21 cellular contexts compared by ENCODE assay signal in the genomic region with DNA sequence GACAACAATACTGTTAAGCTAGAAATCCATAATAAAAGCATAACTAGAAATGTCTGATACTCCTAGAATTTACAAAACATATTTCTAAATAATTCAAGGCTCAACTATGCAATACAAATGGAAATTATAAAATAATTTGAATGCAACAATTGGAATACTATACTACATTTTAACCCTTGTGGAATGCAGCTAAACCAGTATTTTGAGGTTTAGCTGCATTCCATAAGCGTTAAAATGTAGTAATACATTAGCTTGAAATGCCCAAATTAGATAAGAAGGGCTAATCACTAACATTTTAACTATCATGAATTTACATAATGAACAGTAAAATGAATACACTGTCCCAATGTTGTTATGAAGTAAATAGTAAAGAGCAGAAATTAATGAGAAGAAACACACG.
"Had no signal": no experiment of that assay in that cellular context is flagged by ENCODE, and none has a peak within 500 bp of the region (broad histone marks: within the 10 kb centered on the region; RNA-seq: fewer than 3 reads in every experiment).

No MANE protein-coding gene starts in this region.

- H3K4me2 ChIP-seq: neural progenitor cell had no signal

- H3K27ac ChIP-seq: esophagus squamous epithelium, neural progenitor cell, parathyroid adenoma, prostate gland, right lobe of liver, suprapubic skin, tibial artery, upper lobe of left lung, uterus had no signal

- H3K4me3 ChIP-seq: esophagus squamous epithelium, neural progenitor cell, prostate gland, right lobe of liver, suprapubic skin, tibial artery, upper lobe of left lung, uterus had no signal

- H3K79me2 ChIP-seq: parathyroid adenoma had no signal

- DNase-seq: effector memory CD4-positive, alpha-beta T cell; esophagus squamous epithelium; foreskin fibroblast; immature natural killer cell; midbrain; nucleus accumbens; retina; right lobe of liver; stimulated activated CD4-positive, alpha-beta T cell treated with anti-CD3 and anti-CD28 coated beads, Interleukin-4, amount 100 ng/mL, for 1 hour; stimulated activated CD8-positive, alpha-beta memory T cell treated with anti-CD3 and anti-CD28 coated beads, Interleukin-4, amount 100 ng/mL, for 48 hours; stimulated activated naive CD8-positive, alpha-beta T cell treated with anti-CD3 and anti-CD28 coated beads, Interleukin-15, Interleukin-2, amounts not matched to agents 100 U/mL and 50 U/mL, for 24 hours; tibial artery; upper lobe of left lung; uterus had no signal

- H3K9ac ChIP-seq: neural progenitor cell, parathyroid adenoma had no signal

- H3K4me1 ChIP-seq: esophagus squamous epithelium, parathyroid adenoma, prostate gland, right lobe of liver, suprapubic skin, tibial artery, upper lobe of left lung, uterus had no signal

- H3K9me3 ChIP-seq: esophagus squamous epithelium, prostate gland, right lobe of liver, suprapubic skin, tibial artery, upper lobe of left lung, uterus had no signal

- ATAC-seq: left lobe of liver; natural killer cell treated with Interleukin-12 subunit alpha and Interleukin-12 subunit beta and Interleukin-15 and Interleukin-18, amount 100 ng/mL, for 72 hours; right lobe of liver; stimulated activated effector memory CD8-positive, alpha-beta T cell treated with anti-CD3 and anti-CD28 coated beads, Interleukin-12 subunit alpha, Interleukin-12 subunit beta, amount 100 ng/mL, for 72 hours; stimulated activated naive CD8-positive, alpha-beta T cell treated with anti-CD3 and anti-CD28 coated beads, Interleukin-15, Interleukin-2, amounts not matched to agents 100 U/mL and 50 U/mL, for 24 hours had no signal

- H2AFZ ChIP-seq: neural progenitor cell, parathyroid adenoma had no signal

- H3K36me3 ChIP-seq: esophagus squamous epithelium, neural progenitor cell, prostate gland, right lobe of liver, suprapubic skin, tibial artery, upper lobe of left lung, uterus had no signal

- H3K27me3 ChIP-seq: esophagus squamous epithelium, neural progenitor cell, right lobe of liver, suprapubic skin, tibial artery, upper lobe of left lung, uterus had no signal
